ENCODE assay signal across 8 cellular contexts in genomic region chr12:55716582-55717396, GRCh38. TPM values are rescaled to one million over a fixed set of nuclear protein-coding genes. Genes with fewer than 3 reads are reported as not detected.
DNase-seq lines count a peak whose midpoint lies in the region; ATAC-seq and TF ChIP-seq lines count a peak whose summit lies in the region.

No MANE protein-coding gene starts in this region.

- peaks cover 21% of the 10 kb centered on the region for H3K4me1 Mint-ChIP-seq in T-helper 2 cell treated with Interferon-gamma antibody and Interleukin-4, amounts not matched to agents 5 μg/mL and 100 μg/mL, for 36 hours (ENCODE audit: low read depth)
- H3K4me1 Mint-ChIP-seq in naive thymus-derived CD4-positive, alpha-beta T cell, result peaks cover 15 to 41% (median 36%) of the 10 kb centered on the region in 7 donors

- CTCF ChIA-PET in naive thymus-derived CD4-positive, alpha-beta T cell (lab: Charles Lee), result interaction anchor here (0.6 to 7.5 kb wide), 3 partner anchors 21 to 78 kb away, joined by 3 to 46 read pairs (median 5); no protein-coding TSS in a partner anchor

- H3K9me3 ChIP-seq in naive thymus-derived CD4-positive, alpha-beta T cell (ENCODE audit: control insufficient read depth in 2 of 3, low read length in 3 of 3), result no peaks in the 10 kb centered on the region

- no peaks in the 10 kb centered on the region for H3K27me3 ChIP-seq in naive thymus-derived CD4-positive, alpha-beta T cell (ENCODE audit: control insufficient read depth in 2 of 2, insufficient read depth in 2 of 2, low read length in 2 of 2)

- H3K36me3 Mint-ChIP-seq in T-helper 2 cell treated with Interferon-gamma antibody and Interleukin-4, amounts not matched to agents 5 μg/mL and 100 μg/mL, for 36 hours (ENCODE audit: low read depth), result no peaks in the 10 kb centered on the region
- H3K36me3 Mint-ChIP-seq in naive thymus-derived CD4-positive, alpha-beta T cell, result peaks cover 0 to 2% (median 0%) of the 10 kb centered on the region in 5 donors

- no peak for TF ChIP-seq CTCF in choroid plexus epithelial cell (conservative IDR thresholded peaks at IDR 0.05; ENCODE audit: low read depth, low read length)

- peak overlapping the region; percentile 78 for H3K4me3 ChIP-seq in choroid plexus epithelial cell (ENCODE audit: low read depth, low read length)
- H3K4me3 ChIP-seq in naive thymus-derived CD4-positive, alpha-beta T cell (ENCODE audit: low read length), result peak overlapping the region; percentile 96

- DNase-seq in T-helper 2 cell treated with Interferon-gamma antibody and Interleukin-4, amounts not matched to agents 5 μg/mL and 100 μg/mL, for 36 hours (ENCODE audit: low spot score), result no peak
- DNase-seq in T-helper 2 cell (no peak), NCI-H446 treated with DMSO at 0.1 percent for 48 hours (lab: John Stamatoyannopoulos, UW) (peak; percentile 97), choroid plexus epithelial cell (ENCODE audit: low read depth) (no peak), cerebellar cortex (ENCODE audit: low spot score) (no peak)
- DNase-seq in naive thymus-derived CD4-positive, alpha-beta T cell, result no peak

- intact Hi-C loops in naive thymus-derived CD4-positive, alpha-beta T cell (cut with micrococcal nuclease), result loop anchor here (1.0 to 5.0 kb wide), 8 partner anchors 8 to 971 kb away; partner anchors contain the start of genes CD63 (in 2 of the 2), PTGES3 (in 1 of the 2), PYM1 (in 1 of the 2) and SARNP (in 1 of the 2)

- ATAC-seq in naive thymus-derived CD4-positive, alpha-beta T cell, result no peak
- ATAC-seq in GM21825 (IDR thresholded peaks at IDR 0.05; ENCODE audit: unreplicated experiment) (no peak), GM18870 (IDR thresholded peaks at IDR 0.05; ENCODE audit: unreplicated experiment) (no peak)

- POLR2A ChIA-PET in naive thymus-derived CD4-positive, alpha-beta T cell (lab: Charles Lee), result interaction anchor here (0.5 to 2.9 kb wide), 15 partner anchors 8 to 1286 kb away, joined by 3 to 24 read pairs (median 4); partner anchors contain the start of genes CD63, DNAJC14, ORMDL2 and RAB5B

- peak overlapping the region; percentile 95 for H3K4me3 Mint-ChIP-seq in T-helper 2 cell treated with Interferon-gamma antibody and Interleukin-4, amounts not matched to agents 5 μg/mL and 100 μg/mL, for 36 hours
- peak overlapping the region; percentile 83 to 98 (median 94) for H3K4me3 Mint-ChIP-seq in naive thymus-derived CD4-positive, alpha-beta T cell

- peaks cover 0 to 18% (median 7%) of the 10 kb centered on the region in 3 experiments for H3K36me3 ChIP-seq in naive thymus-derived CD4-positive, alpha-beta T cell (ENCODE audit: control insufficient read depth in 2 of 3, insufficient read depth in 3 of 3, low read length in 3 of 3)

- peak overlapping the region; percentile 92 for H3K27ac ChIP-seq in naive thymus-derived CD4-positive, alpha-beta T cell (ENCODE audit: low read depth, low read length)

- H3K4me1 ChIP-seq in naive thymus-derived CD4-positive, alpha-beta T cell (ENCODE audit: control insufficient read depth in 2 of 2, insufficient read depth in 2 of 2, low read length in 2 of 2), result peaks cover 19 to 23% of the 10 kb centered on the region in 2 donors

- peaks cover 15% of the 10 kb centered on the region for H3K27me3 Mint-ChIP-seq in T-helper 2 cell treated with Interferon-gamma antibody and Interleukin-4, amounts not matched to agents 5 μg/mL and 100 μg/mL, for 36 hours (ENCODE audit: low read depth)
- peaks cover 0 to 18% (median 0%) of the 10 kb centered on the region in 5 donors for H3K27me3 Mint-ChIP-seq in naive thymus-derived CD4-positive, alpha-beta T cell

- H3K9me3 Mint-ChIP-seq in T-helper 2 cell treated with Interferon-gamma antibody and Interleukin-4, amounts not matched to agents 5 μg/mL and 100 μg/mL, for 36 hours, result no peaks in the 10 kb centered on the region
- H3K9me3 Mint-ChIP-seq in naive thymus-derived CD4-positive, alpha-beta T cell, result peaks cover 0 to 7% (median 0%) of the 10 kb centered on the region in 11 donors

- peak overlapping the region; percentile 95 for H3K27ac Mint-ChIP-seq in T-helper 2 cell treated with Interferon-gamma antibody and Interleukin-4, amounts not matched to agents 5 μg/mL and 100 μg/mL, for 36 hours
- peak overlapping the region; percentile 91 to 98 (median 97) for H3K27ac Mint-ChIP-seq in naive thymus-derived CD4-positive, alpha-beta T cell

RNA-seq across cellular contexts. Expression of gene BLOC1S1, which starts 0.9 kb away (rescaled TPM):
- 100 to 1,000 TPM in 1 of 5 experiments, 10 to 100 TPM in 4; 37.6 to 112 (median 71.5) TPM for total RNA-seq in naive thymus-derived CD4-positive, alpha-beta T cell
- 100 to 1,000 TPM in 1 of 2 donors, 10 to 100 TPM in 1; 83.5 to 102 TPM for polyA plus RNA-seq in naive thymus-derived CD4-positive, alpha-beta T cell

RNA-seq across cellular contexts. Expression of gene RDH5, which starts 3.4 kb away (rescaled TPM):
- total RNA-seq in naive thymus-derived CD4-positive, alpha-beta T cell, result 10 to 100 TPM; 14.6 to 24.9 (median 15.9) TPM
- 1 to 10 TPM in 1 of 2 donors, under 1 TPM in 1; 0.67 to 1.3 TPM for polyA plus RNA-seq in naive thymus-derived CD4-positive, alpha-beta T cell

RNA-seq across cellular contexts. Expression of gene ITGA7, which starts 9.1 kb away (rescaled TPM):
- 1 to 10 TPM; 1.4 to 4.6 (median 3.6) TPM for total RNA-seq in naive thymus-derived CD4-positive, alpha-beta T cell
- not detected for polyA plus RNA-seq in naive thymus-derived CD4-positive, alpha-beta T cell

RNA-seq across cellular contexts. Expression of gene CD63, which starts 12.0 kb away (rescaled TPM):
- total RNA-seq in naive thymus-derived CD4-positive, alpha-beta T cell, result 100 to 1,000 TPM in 2 of 5 experiments, 10 to 100 TPM in 3; 43.2 to 216 (median 54.3) TPM
- polyA plus RNA-seq in naive thymus-derived CD4-positive, alpha-beta T cell, result 10 to 100 TPM; 68.7 to 69.8 TPM

RNA-seq across cellular contexts. Expression of gene GDF11, which starts 26.1 kb away (rescaled TPM):
- total RNA-seq in naive thymus-derived CD4-positive, alpha-beta T cell, result 10 to 100 TPM in 3 of 5 experiments, 1 to 10 TPM in 2; 6.6 to 16.2 (median 12.0) TPM
- polyA plus RNA-seq in naive thymus-derived CD4-positive, alpha-beta T cell, result under 1 TPM; 0.79 TPM
